19 cellular contexts compared by ENCODE assay signal in the genomic region with DNA sequence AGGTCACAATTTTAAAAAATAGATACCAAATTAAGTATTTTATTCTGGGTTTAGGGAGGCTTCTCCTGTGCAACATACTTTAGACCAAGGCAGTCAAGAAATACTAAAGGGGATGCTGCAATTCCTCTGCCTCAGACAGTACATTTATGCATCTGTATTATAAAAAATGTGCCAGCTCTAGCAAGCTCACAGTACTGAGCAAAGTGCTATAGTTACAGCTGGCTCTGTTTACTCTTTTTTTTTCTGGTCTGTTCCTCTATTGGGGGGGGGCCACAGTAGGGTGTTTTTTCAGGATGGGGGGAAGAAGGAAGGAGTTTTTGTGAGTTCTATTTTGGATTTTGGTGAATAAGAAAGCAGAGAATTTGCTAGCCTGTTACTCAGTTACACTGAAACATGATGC.
"Had no signal": no experiment of that assay in that cellular context is flagged by ENCODE, and none has a peak within 500 bp of the region (broad histone marks: within the 10 kb centered on the region; RNA-seq: fewer than 3 reads in every experiment).

No MANE protein-coding gene starts in this region.

- DNase-seq: dorsolateral prefrontal cortex; effector CD4-positive, alpha-beta T cell; head of caudate nucleus; kidney; mesenchymal stem cell; mucosa of descending colon; naive B cell; stimulated activated CD4-positive, alpha-beta T cell treated with anti-CD3 and anti-CD28 coated beads, Interleukin-2, amount 100 ng/mL, for 24 hours; stimulated activated CD4-positive, alpha-beta T cell treated with anti-CD3 and anti-CD28 coated beads, Interleukin-4, amount 100 ng/mL, for 4 hours; transverse colon; upper lobe of right lung; uterus had no signal

- H3K79me2 ChIP-seq: parathyroid adenoma had no signal

- H3K4me1 ChIP-seq: parathyroid adenoma, transverse colon, upper lobe of right lung had no signal

- FAIRE-seq: colon, kidney had no signal

- H3K27me3 ChIP-seq: dorsolateral prefrontal cortex, neutrophil, transverse colon, upper lobe of right lung, uterus had no signal

- H3K36me3 ChIP-seq: neutrophil, transverse colon, upper lobe of right lung, uterus had no signal

- H3K9me3 ChIP-seq: mucosa of descending colon, neutrophil, transverse colon, upper lobe of right lung, uterus had no signal

- ATAC-seq: left lobe of liver; mucosa of descending colon; natural killer cell treated with Interleukin-12 subunit alpha and Interleukin-12 subunit beta and Interleukin-15 and Interleukin-18, amount 100 ng/mL, for 72 hours; sciatic nerve; stimulated activated memory B cell treated with anti-CD40 and anti-IgM and Interleukin-4, amounts not matched to agents 10 μg/mL and 1 μg/mL and 100 μg/mL, for 72 hours; upper lobe of right lung had no signal

- H3K9ac ChIP-seq: parathyroid adenoma had no signal

- H3K27ac ChIP-seq: neutrophil, parathyroid adenoma, transverse colon, upper lobe of right lung, uterus had no signal

- H2AFZ ChIP-seq: parathyroid adenoma had no signal

- H3K4me3 ChIP-seq: dorsolateral prefrontal cortex, mucosa of descending colon, transverse colon, upper lobe of right lung, uterus had no signal
